Comparison of ENCODE assay signal across 9 cellular contexts in the genomic region with DNA sequence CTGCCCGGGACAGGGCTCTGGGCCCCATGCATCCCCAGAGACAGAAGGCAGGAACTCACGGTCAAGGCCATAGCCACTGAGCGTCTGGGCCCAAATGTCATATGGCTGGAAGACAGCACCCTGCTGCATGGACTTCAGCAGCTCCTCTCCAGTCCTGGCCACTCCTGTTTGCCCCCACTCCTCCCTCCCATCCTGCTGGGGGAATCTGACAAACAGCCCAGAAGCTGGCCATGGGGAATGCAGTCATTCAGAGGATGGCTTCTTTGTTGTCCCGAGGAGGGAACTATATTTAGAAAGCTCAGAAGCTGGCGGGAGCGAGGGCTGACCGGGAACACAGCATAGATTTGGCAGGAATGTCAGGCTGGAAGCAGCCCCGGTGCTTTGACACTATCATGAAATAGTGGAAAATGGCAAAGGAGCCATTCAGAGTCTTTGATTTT. TPM values are rescaled to one million over a fixed set of nuclear protein-coding genes. Genes with fewer than 3 reads are reported as not detected.
DNase-seq lines count a peak whose midpoint lies in the region; ATAC-seq and TF ChIP-seq lines count a peak whose summit lies in the region.
"Had no signal": no experiment of that assay in that cellular context is flagged by ENCODE, and none has a peak within 500 bp of the region (broad histone marks: within the 10 kb centered on the region; RNA-seq: fewer than 3 reads in every experiment).

No MANE protein-coding gene starts in this region.

- DNase-seq in AG08396 (ENCODE audit: low spot score): peak; percentile 74
- peak; percentile 67 for DNase-seq in astrocyte of the spinal cord (ENCODE audit: low read depth, low spot score)
- peak; percentile 86 for DNase-seq in left ventricle myocardium superior
- peak; percentile 92 for DNase-seq in pons (ENCODE audit: low spot score)
- DNase-seq in GDM1 (lab: John Stamatoyannopoulos, UW): no peak
- DNase-seq in T-helper 2 cell: no peak
- DNase-seq in activated naive CD4-positive, alpha-beta T cell treated with anti-CD3 and anti-CD28 coated beads, Interleukin-2, amount 10 ng/mL, durations not matched to agents 7 days and 5 days: no peak
- DNase-seq: stimulated activated CD8-positive, alpha-beta memory T cell treated with anti-CD3 and anti-CD28 coated beads, Interleukin-4, amount 100 ng/mL, for 48 hours had no signal

- no peaks in the 10 kb centered on the region for H3K9me3 Mint-ChIP-seq in activated naive CD4-positive, alpha-beta T cell treated with anti-CD3 and anti-CD28 coated beads, Interleukin-2, amount 10 ng/mL, durations not matched to agents 7 days and 5 days

- ATAC-seq in left ventricle myocardium superior (peak; percentile 84), GM18861 (IDR thresholded peaks at IDR 0.05; ENCODE audit: unreplicated experiment) (no peak)

- H3K27ac Mint-ChIP-seq in activated naive CD4-positive, alpha-beta T cell treated with anti-CD3 and anti-CD28 coated beads, Interleukin-2, amount 10 ng/mL, durations not matched to agents 7 days and 5 days: no peak overlapping the region

- H3K27me3 Mint-ChIP-seq in activated naive CD4-positive, alpha-beta T cell treated with anti-CD3 and anti-CD28 coated beads, Interleukin-2, amount 10 ng/mL, durations not matched to agents 7 days and 5 days: peaks cover 31% of the 10 kb centered on the region

- CTCF ChIA-PET in activated naive CD4-positive, alpha-beta T cell treated with anti-CD3 and anti-CD28 coated beads, Interleukin-2, amount 10 ng/mL, durations not matched to agents 7 days and 5 days (lab: Charles Lee): no interaction called here

- no peak for TF ChIP-seq CTCF in astrocyte of the spinal cord (IDR thresholded peaks at IDR 0.05; ENCODE audit: low read depth, low read length)

- in situ Hi-C loops in astrocyte of the spinal cord (cut with HindIII; ENCODE audit: low sequenced_read_pairs): no loop called here

- H3K36me3 Mint-ChIP-seq in activated naive CD4-positive, alpha-beta T cell treated with anti-CD3 and anti-CD28 coated beads, Interleukin-2, amount 10 ng/mL, durations not matched to agents 7 days and 5 days: no peaks in the 10 kb centered on the region

- no peak overlapping the region for H3K4me3 ChIP-seq in astrocyte of the spinal cord (ENCODE audit: low read depth, low read length)

- no peak overlapping the region for H3K4me3 Mint-ChIP-seq in activated naive CD4-positive, alpha-beta T cell treated with anti-CD3 and anti-CD28 coated beads, Interleukin-2, amount 10 ng/mL, durations not matched to agents 7 days and 5 days

- intact Hi-C loops in left ventricle myocardium superior (cut with micrococcal nuclease): no loop called here

- peaks cover 12% of the 10 kb centered on the region for H3K4me1 Mint-ChIP-seq in activated naive CD4-positive, alpha-beta T cell treated with anti-CD3 and anti-CD28 coated beads, Interleukin-2, amount 10 ng/mL, durations not matched to agents 7 days and 5 days

RNA-seq across cellular contexts. Expression of gene DKK3, which starts 35.0 kb away (rescaled TPM):
- 657 TPM for total RNA-seq in left ventricle myocardium superior

Comparison
In these comparisons a context has a peak if more than half of its experiments do, and no peak if none do; other contexts are left out.
1. DNase-seq: peak in AG08396 (single experiment), astrocyte of the spinal cord (single experiment), left ventricle myocardium superior (single experiment) and pons (single experiment); none in GDM1 (single experiment), T-helper 2 cell (0 of 5) and activated naive CD4-positive, alpha-beta T cell treated with anti-CD3 and anti-CD28 coated beads, Interleukin-2, amount 10 ng/mL, durations not matched to agents 7 days and 5 days (single experiment).